Comparison of ENCODE assay signal across 29 cellular contexts in genomic region chr5:143476601-143477211, GRCh38.
"Had no signal": no experiment of that assay in that cellular context is flagged by ENCODE, and none has a peak within 500 bp of the region (broad histone marks: within the 10 kb centered on the region; RNA-seq: fewer than 3 reads in every experiment).

No MANE protein-coding gene starts in this region.

- H3K4me3 ChIP-seq: esophagus squamous epithelium, heart right ventricle, lower lobe of right lung, ovary, psoas muscle, skin epidermis, spleen, testis, tibial artery had no signal

- ATAC-seq: effector memory CD8-positive, alpha-beta T cell; heart right ventricle; left ventricle myocardium superior; lower lobe of right lung; naive thymus-derived CD8-positive, alpha-beta T cell; psoas muscle; right cardiac atrium; stimulated activated memory B cell treated with anti-CD40 and anti-IgM and Interleukin-4, amounts not matched to agents 10 μg/mL and 1 μg/mL and 100 μg/mL, for 72 hours; stimulated activated naive CD8-positive, alpha-beta T cell treated with anti-CD3 and anti-CD28 coated beads, Interleukin-15, Interleukin-2, amounts not matched to agents 100 U/mL and 50 U/mL, for 24 hours had no signal

- H3K27me3 ChIP-seq: esophagus squamous epithelium, heart right ventricle, ovary, spleen, testis, tibial artery had no signal

- H3K27ac Mint-ChIP-seq: effector memory CD8-positive, alpha-beta T cell; naive thymus-derived CD8-positive, alpha-beta T cell; nephron progenitor cell; stimulated activated memory B cell treated with anti-CD40 and anti-IgM and Interleukin-4, amounts not matched to agents 10 μg/mL and 1 μg/mL and 100 μg/mL, for 72 hours; type B pancreatic cell had no signal

- H3K4me3 Mint-ChIP-seq: effector memory CD8-positive, alpha-beta T cell; naive thymus-derived CD8-positive, alpha-beta T cell; nephron progenitor cell; stimulated activated memory B cell treated with anti-CD40 and anti-IgM and Interleukin-4, amounts not matched to agents 10 μg/mL and 1 μg/mL and 100 μg/mL, for 72 hours; type B pancreatic cell had no signal

- H3K36me3 ChIP-seq: esophagus squamous epithelium, heart right ventricle, lower lobe of right lung, ovary, spleen, tibial artery had no signal

- H3K4me1 Mint-ChIP-seq: naive thymus-derived CD8-positive, alpha-beta T cell; nephron progenitor cell; stimulated activated memory B cell treated with anti-CD40 and anti-IgM and Interleukin-4, amounts not matched to agents 10 μg/mL and 1 μg/mL and 100 μg/mL, for 72 hours had no signal

- H3K9me3 Mint-ChIP-seq: effector memory CD8-positive, alpha-beta T cell; naive thymus-derived CD8-positive, alpha-beta T cell; nephron progenitor cell; type B pancreatic cell had no signal

- H3K27me3 Mint-ChIP-seq: effector memory CD8-positive, alpha-beta T cell; naive thymus-derived CD8-positive, alpha-beta T cell; stimulated activated memory B cell treated with anti-CD40 and anti-IgM and Interleukin-4, amounts not matched to agents 10 μg/mL and 1 μg/mL and 100 μg/mL, for 72 hours; type B pancreatic cell had no signal

- H3K27ac ChIP-seq: esophagus squamous epithelium, heart right ventricle, lower lobe of right lung, ovary, psoas muscle, skin epidermis, spleen, testis, tibial artery had no signal

- DNase-seq: cortex of kidney; effector memory CD8-positive, alpha-beta T cell; erythroblast; esophagus squamous epithelium; foreskin melanocyte; glutamatergic neuron; heart right ventricle; hippocampal formation; kidney glomerular epithelial cell; left ventricle myocardium superior; lower lobe of right lung; naive thymus-derived CD8-positive, alpha-beta T cell; nephron progenitor cell; occipital lobe; ovary; posterior cingulate gyrus; psoas muscle; right cardiac atrium; spleen; stimulated activated CD4-positive, alpha-beta T cell treated with anti-CD3 and anti-CD28 coated beads, Interleukin-4, amount 100 ng/mL, for 4 hours; stimulated activated naive CD8-positive, alpha-beta T cell treated with anti-CD3 and anti-CD28 coated beads, Interleukin-15, Interleukin-2, amounts not matched to agents 100 U/mL and 50 U/mL, for 24 hours; substantia nigra; testis; tibial artery had no signal

- FAIRE-seq: endometrium, islet of Langerhans had no signal

- H3K9me3 ChIP-seq: esophagus squamous epithelium, heart right ventricle, lower lobe of right lung, ovary, psoas muscle, spleen, testis, tibial artery had no signal

- H3K36me3 Mint-ChIP-seq: naive thymus-derived CD8-positive, alpha-beta T cell; stimulated activated memory B cell treated with anti-CD40 and anti-IgM and Interleukin-4, amounts not matched to agents 10 μg/mL and 1 μg/mL and 100 μg/mL, for 72 hours; type B pancreatic cell had no signal

- H3K4me1 ChIP-seq: esophagus squamous epithelium, psoas muscle, spleen, testis had no signal
